8 cellular contexts compared by ENCODE assay signal in genomic region chr7:67484244-67484751, GRCh38.
DNase-seq lines count a peak whose midpoint lies in the region; ATAC-seq and TF ChIP-seq lines count a peak whose summit lies in the region.

No MANE protein-coding gene starts in this region.

- H3K9me3 Mint-ChIP-seq in CD4-positive, CD25-positive, alpha-beta regulatory T cell = peaks cover 0 to 8% (median 0%) of the 10 kb centered on the region in 7 donors
- peaks cover 2% of the 10 kb centered on the region for H3K9me3 Mint-ChIP-seq in activated CD8-positive, alpha-beta T cell treated with anti-CD3 and anti-CD28 coated beads for 36 hours
- H3K9me3 Mint-ChIP-seq in glutamatergic neuron (ENCODE audit: unreplicated experiment) = peaks cover 3% of the 10 kb centered on the region

- POLR2A ChIA-PET in activated CD8-positive, alpha-beta T cell treated with anti-CD3 and anti-CD28 coated beads for 36 hours (lab: Charles Lee) = interaction anchor here (0.6 kb wide), 1 partner anchor 1924 kb away, joined by 3 read pairs; no protein-coding TSS in a partner anchor

- H3K4me1 ChIP-seq in CD4-positive, CD25-positive, alpha-beta regulatory T cell (ENCODE audit: control insufficient read depth, insufficient read depth, low read length, poor library complexity, severe bottlenecking) = no peaks in the 10 kb centered on the region

- H3K4me3 Mint-ChIP-seq in CD4-positive, CD25-positive, alpha-beta regulatory T cell = no peak overlapping the region
- no peak overlapping the region for H3K4me3 Mint-ChIP-seq in activated CD8-positive, alpha-beta T cell treated with anti-CD3 and anti-CD28 coated beads for 36 hours
- peak overlapping the region; percentile 76 for H3K4me3 Mint-ChIP-seq in glutamatergic neuron (ENCODE audit: unreplicated experiment)

- H3K9me3 ChIP-seq in CD4-positive, CD25-positive, alpha-beta regulatory T cell (ENCODE audit: control insufficient read depth in 2 of 2, low read length in 2 of 2) = no peaks in the 10 kb centered on the region

- no peak overlapping the region for H3K27ac Mint-ChIP-seq in CD4-positive, CD25-positive, alpha-beta regulatory T cell
- H3K27ac Mint-ChIP-seq in activated CD8-positive, alpha-beta T cell treated with anti-CD3 and anti-CD28 coated beads for 36 hours = no peak overlapping the region
- H3K27ac Mint-ChIP-seq in glutamatergic neuron (ENCODE audit: unreplicated experiment) = peak overlapping the region; percentile 77

- H3K27me3 ChIP-seq in CD4-positive, CD25-positive, alpha-beta regulatory T cell (ENCODE audit: control insufficient read depth, insufficient read depth, low read length) = no peaks in the 10 kb centered on the region

- TF ChIP-seq CTCF in activated CD8-positive, alpha-beta T cell treated with anti-CD3 and anti-CD28 coated beads for 36 hours (IDR thresholded peaks at IDR 0.05) = peak; percentile 53
- peak; percentile 77 for TF ChIP-seq CTCF in glutamatergic neuron (IDR thresholded peaks at IDR 0.05; ENCODE audit: partially characterized antibody, unreplicated experiment)

- no peak for ATAC-seq in CD4-positive, CD25-positive, alpha-beta regulatory T cell (ENCODE audit: low read depth in 2 of 2)
- no peak for ATAC-seq in activated CD8-positive, alpha-beta T cell treated with anti-CD3 and anti-CD28 coated beads for 36 hours
- ATAC-seq in HG03196 (IDR thresholded peaks at IDR 0.05; ENCODE audit: unreplicated experiment) = no peak
- no peak for ATAC-seq in GM21825 (IDR thresholded peaks at IDR 0.05; ENCODE audit: unreplicated experiment)

- H3K27me3 Mint-ChIP-seq in CD4-positive, CD25-positive, alpha-beta regulatory T cell = no peaks in the 10 kb centered on the region
- no peaks in the 10 kb centered on the region for H3K27me3 Mint-ChIP-seq in activated CD8-positive, alpha-beta T cell treated with anti-CD3 and anti-CD28 coated beads for 36 hours
- no peaks in the 10 kb centered on the region for H3K27me3 Mint-ChIP-seq in glutamatergic neuron (ENCODE audit: unreplicated experiment)

- intact Hi-C loops in activated CD8-positive, alpha-beta T cell treated with anti-CD3 and anti-CD28 coated beads for 36 hours (cut with micrococcal nuclease) = no loop called here

- peak in 2 of 3 donors; percentile 3 to 17 for DNase-seq in CD4-positive, CD25-positive, alpha-beta regulatory T cell
- DNase-seq in H4 (ENCODE audit: low spot score) = peak; percentile 77
- DNase-seq in NCI-H2171 (lab: John Stamatoyannopoulos, UW) = peak; percentile 93
- peak; percentile 32 for DNase-seq in activated CD8-positive, alpha-beta T cell treated with anti-CD3 and anti-CD28 coated beads for 36 hours
- peak; percentile 73 for DNase-seq in glutamatergic neuron
- DNase-seq in pons (ENCODE audit: low spot score) = peak; percentile 71

- H3K4me3 ChIP-seq in CD4-positive, CD25-positive, alpha-beta regulatory T cell (ENCODE audit: low read depth, low read length) = no peak overlapping the region

- no peaks in the 10 kb centered on the region for H3K4me1 Mint-ChIP-seq in CD4-positive, CD25-positive, alpha-beta regulatory T cell
- no peaks in the 10 kb centered on the region for H3K4me1 Mint-ChIP-seq in activated CD8-positive, alpha-beta T cell treated with anti-CD3 and anti-CD28 coated beads for 36 hours (ENCODE audit: low read depth)
- peaks cover 13% of the 10 kb centered on the region for H3K4me1 Mint-ChIP-seq in glutamatergic neuron (ENCODE audit: low read depth, unreplicated experiment)

- H3K36me3 Mint-ChIP-seq in CD4-positive, CD25-positive, alpha-beta regulatory T cell = no peaks in the 10 kb centered on the region
- no peaks in the 10 kb centered on the region for H3K36me3 Mint-ChIP-seq in activated CD8-positive, alpha-beta T cell treated with anti-CD3 and anti-CD28 coated beads for 36 hours (ENCODE audit: low read depth)
- H3K36me3 Mint-ChIP-seq in glutamatergic neuron (ENCODE audit: unreplicated experiment) = no peaks in the 10 kb centered on the region

- H3K36me3 ChIP-seq in CD4-positive, CD25-positive, alpha-beta regulatory T cell (ENCODE audit: control insufficient read depth, insufficient read depth, low read length) = no peaks in the 10 kb centered on the region

- H3K27ac ChIP-seq in CD4-positive, CD25-positive, alpha-beta regulatory T cell (ENCODE audit: insufficient read depth, low read length, poor library complexity, severe bottlenecking) = no peak overlapping the region

- CTCF ChIA-PET in activated CD8-positive, alpha-beta T cell treated with anti-CD3 and anti-CD28 coated beads for 36 hours (lab: Charles Lee) = interaction anchor here (0.6 to 1.8 kb wide), 7 partner anchors 19 to 1576 kb away, joined by 3 to 7 read pairs (median 3); no protein-coding TSS in a partner anchor

Comparison
In these comparisons a context has a peak if more than half of its experiments do, and no peak if none do; other contexts are left out.
1. DNase-seq: peak in every context shown above with its lines; median percentile 93 in NCI-H2171; 77 in H4; 73 in glutamatergic neuron; 71 in pons; 32 in activated CD8-positive, alpha-beta T cell treated with anti-CD3 and anti-CD28 coated beads for 36 hours; 10 in CD4-positive, CD25-positive, alpha-beta regulatory T cell.